39 cellular contexts compared by ENCODE assay signal in genomic region chr18:46547520-46547919, GRCh38.
"Had no signal": no experiment of that assay in that cellular context is flagged by ENCODE, and none has a peak within 500 bp of the region (broad histone marks: within the 10 kb centered on the region; RNA-seq: fewer than 3 reads in every experiment).

No MANE protein-coding gene starts in this region.

- H3K4me3 ChIP-seq: ascending aorta, cardiac muscle cell had no signal

- H3K4me3 Mint-ChIP-seq: activated CD4-positive, alpha-beta memory T cell treated with anti-CD3 and anti-CD28 coated beads, Interleukin-2, amount 10 ng/mL, durations not matched to agents 7 days and 5 days; activated CD4-positive, alpha-beta T cell treated with anti-CD3 and anti-CD28 coated beads for 36 hours; activated CD4-positive, alpha-beta T cell treated with anti-CD3 and anti-CD28 coated beads, Interleukin-2, amount 10 ng/mL, durations not matched to agents 7 days and 5 days; activated CD8-positive, alpha-beta memory T cell treated with anti-CD3 and anti-CD28 coated beads, Interleukin-2, amount 10 ng/mL, durations not matched to agents 7 days and 5 days; activated CD8-positive, alpha-beta T cell treated with anti-CD3 and anti-CD28 coated beads, Interleukin-2, amount 10 ng/mL, durations not matched to agents 7 days and 5 days; activated naive CD4-positive, alpha-beta T cell treated with anti-CD3 and anti-CD28 coated beads, Interleukin-2, amount 10 ng/mL, durations not matched to agents 7 days and 5 days; activated naive CD4-positive, alpha-beta T cell treated with anti-CD3 and anti-CD28 coated beads, Interleukin-2, amount 50 U/mL, for 24 hours; activated naive CD8-positive, alpha-beta T cell; activated naive CD8-positive, alpha-beta T cell treated with anti-CD3 and anti-CD28 coated beads, Interleukin-2, amount 10 ng/mL, durations not matched to agents 7 days and 5 days; activated naive CD8-positive, alpha-beta T cell treated with anti-CD3 and anti-CD28 coated beads, Interleukin-2, amount 50 U/mL, for 24 hours; activated T-cell treated with anti-CD3 and anti-CD28 coated beads, Interleukin-2, amount 50 U/mL, for 24 hours; brain; central memory CD8-positive, alpha-beta T cell; T-helper 1 cell treated with Interleukin-12 subunit alpha and Interleukin-12 subunit beta and Interleukin-4 antibody, amounts not matched to agents 30 μg/mL and 1 μg/mL, for 36 hours; T-helper 2 cell treated with Interferon-gamma antibody and Interleukin-4, amounts not matched to agents 5 μg/mL and 100 μg/mL, for 36 hours; WTC11 had no signal

- H3K27ac ChIP-seq: ascending aorta, cardiac muscle cell, WERI-Rb-1 had no signal

- H3K27ac Mint-ChIP-seq: activated CD4-positive, alpha-beta memory T cell treated with anti-CD3 and anti-CD28 coated beads, Interleukin-2, amount 10 ng/mL, durations not matched to agents 7 days and 5 days; activated CD4-positive, alpha-beta T cell treated with anti-CD3 and anti-CD28 coated beads for 36 hours; activated CD4-positive, alpha-beta T cell treated with anti-CD3 and anti-CD28 coated beads, Interleukin-2, amount 10 ng/mL, durations not matched to agents 7 days and 5 days; activated CD8-positive, alpha-beta memory T cell treated with anti-CD3 and anti-CD28 coated beads, Interleukin-2, amount 10 ng/mL, durations not matched to agents 7 days and 5 days; activated CD8-positive, alpha-beta T cell treated with anti-CD3 and anti-CD28 coated beads, Interleukin-2, amount 10 ng/mL, durations not matched to agents 7 days and 5 days; activated naive CD4-positive, alpha-beta T cell treated with anti-CD3 and anti-CD28 coated beads, Interleukin-2, amount 10 ng/mL, durations not matched to agents 7 days and 5 days; activated naive CD4-positive, alpha-beta T cell treated with anti-CD3 and anti-CD28 coated beads, Interleukin-2, amount 50 U/mL, for 24 hours; activated naive CD8-positive, alpha-beta T cell; activated naive CD8-positive, alpha-beta T cell treated with anti-CD3 and anti-CD28 coated beads, Interleukin-2, amount 10 ng/mL, durations not matched to agents 7 days and 5 days; activated naive CD8-positive, alpha-beta T cell treated with anti-CD3 and anti-CD28 coated beads, Interleukin-2, amount 50 U/mL, for 24 hours; activated T-cell treated with anti-CD3 and anti-CD28 coated beads, Interleukin-2, amount 50 U/mL, for 24 hours; activated T-helper 2 cell treated with anti-CD3 and anti-CD28 coated beads, Interferon-gamma antibody, Interleukin-2, Interleukin-4, amounts not matched to agents 10 μg/mL and 5 μg/mL and 100 μg/mL, durations not matched to agents 14 hours and 24 hours and 36 hours; brain; T-helper 1 cell treated with Interleukin-12 subunit alpha and Interleukin-12 subunit beta and Interleukin-4 antibody, amounts not matched to agents 30 μg/mL and 1 μg/mL, for 36 hours; T-helper 2 cell treated with Interferon-gamma antibody and Interleukin-4, amounts not matched to agents 5 μg/mL and 100 μg/mL, for 36 hours; WTC11 had no signal

- DNase-seq: activated CD4-positive, alpha-beta memory T cell treated with anti-CD3 and anti-CD28 coated beads, Interleukin-2, amount 10 ng/mL, durations not matched to agents 7 days and 5 days; activated CD4-positive, alpha-beta T cell treated with anti-CD3 and anti-CD28 coated beads for 1 hour; activated CD4-positive, alpha-beta T cell treated with anti-CD3 and anti-CD28 coated beads for 36 hours; activated CD4-positive, alpha-beta T cell treated with anti-CD3 and anti-CD28 coated beads for 48 hours; activated CD4-positive, alpha-beta T cell treated with anti-CD3 and anti-CD28 coated beads, Interleukin-2, amount 10 ng/mL, durations not matched to agents 7 days and 5 days; activated CD4-positive, alpha-beta T cell treated with anti-CD3 and anti-CD28 coated beads, Interleukin-2, amount 50 U/mL, for 48 hours; activated CD4-positive, CD25-positive, alpha-beta regulatory T cell; activated CD8-positive, alpha-beta memory T cell treated with anti-CD3 and anti-CD28 coated beads for 24 hours; activated CD8-positive, alpha-beta memory T cell treated with anti-CD3 and anti-CD28 coated beads, Interleukin-2, amount 10 ng/mL, durations not matched to agents 7 days and 5 days; activated CD8-positive, alpha-beta memory T cell treated with anti-CD3 and anti-CD28 coated beads, Interleukin-2, amount 50 U/mL, for 48 hours; activated CD8-positive, alpha-beta T cell treated with anti-CD3 and anti-CD28 coated beads, Interleukin-2, amount 10 ng/mL, durations not matched to agents 7 days and 5 days; activated effector memory CD4-positive, alpha-beta T cell treated with Interleukin-2 at 50 U/mL for 16 hours; activated gamma-delta T cell; activated naive CD4-positive, alpha-beta T cell treated with anti-CD3 and anti-CD28 coated beads, Interleukin-2, amount 10 ng/mL, durations not matched to agents 7 days and 5 days; activated naive CD4-positive, alpha-beta T cell treated with Interleukin-2 at 50 U/mL for 16 hours; activated naive CD8-positive, alpha-beta T cell treated with anti-CD3 and anti-CD28 coated beads, Interleukin-2, amount 10 ng/mL, durations not matched to agents 7 days and 5 days; activated naive CD8-positive, alpha-beta T cell treated with anti-CD3 and anti-CD28 coated beads, Interleukin-2, amount 50 U/mL, for 24 hours; activated T-cell treated with anti-CD3 and anti-CD28 coated beads, Interleukin-2, amount 50 U/mL, for 24 hours; activated T-cell treated with anti-CD3 and anti-CD28 coated beads, Interleukin-2, amount 50 U/mL, for 48 hours; amygdala; anterior cingulate cortex; caudate nucleus; cerebellar nuclear complex; T-helper 1 cell; T-helper 2 cell; T-helper 9 cell; WERI-Rb-1 had no signal

- H3K9me3 Mint-ChIP-seq: activated CD4-positive, alpha-beta memory T cell treated with anti-CD3 and anti-CD28 coated beads, Interleukin-2, amount 10 ng/mL, durations not matched to agents 7 days and 5 days; activated CD4-positive, alpha-beta T cell treated with anti-CD3 and anti-CD28 coated beads, Interleukin-2, amount 10 ng/mL, durations not matched to agents 7 days and 5 days; activated naive CD4-positive, alpha-beta T cell treated with anti-CD3 and anti-CD28 coated beads, Interleukin-2, amount 10 ng/mL, durations not matched to agents 7 days and 5 days; activated naive CD4-positive, alpha-beta T cell treated with anti-CD3 and anti-CD28 coated beads, Interleukin-2, amount 50 U/mL, for 24 hours; activated T-cell treated with anti-CD3 and anti-CD28 coated beads, Interleukin-2, amount 50 U/mL, for 24 hours; central memory CD8-positive, alpha-beta T cell; T-helper 1 cell treated with Interleukin-12 subunit alpha and Interleukin-12 subunit beta and Interleukin-4 antibody, amounts not matched to agents 30 μg/mL and 1 μg/mL, for 36 hours; T-helper 2 cell treated with Interferon-gamma antibody and Interleukin-4, amounts not matched to agents 5 μg/mL and 100 μg/mL, for 36 hours had no signal

- H3K9me3 ChIP-seq: ascending aorta had no signal

- H3K27me3 Mint-ChIP-seq: activated CD4-positive, alpha-beta memory T cell treated with anti-CD3 and anti-CD28 coated beads, Interleukin-2, amount 10 ng/mL, durations not matched to agents 7 days and 5 days had no signal

- ATAC-seq: activated CD4-positive, alpha-beta T cell treated with anti-CD3 and anti-CD28 coated beads for 36 hours; activated CD4-positive, CD25-positive, alpha-beta regulatory T cell treated with anti-CD3 and anti-CD28 coated beads, Interleukin-2, amount 50 U/mL, for 24 hours; activated CD8-positive, alpha-beta memory T cell treated with anti-CD3 and anti-CD28 coated beads, Interleukin-2, amount 10 ng/mL, durations not matched to agents 7 days and 5 days; activated CD8-positive, alpha-beta T cell treated with anti-CD3 and anti-CD28 coated beads, Interleukin-2, amount 10 ng/mL, durations not matched to agents 7 days and 5 days; activated naive CD8-positive, alpha-beta T cell treated with anti-CD3 and anti-CD28 coated beads, Interleukin-2, amount 50 U/mL, for 24 hours; WTC11 had no signal

- H3K4me1 ChIP-seq: ascending aorta had no signal

- H3K27me3 ChIP-seq: ascending aorta, cardiac muscle cell had no signal

- H3K36me3 Mint-ChIP-seq: activated CD8-positive, alpha-beta memory T cell treated with anti-CD3 and anti-CD28 coated beads, Interleukin-2, amount 10 ng/mL, durations not matched to agents 7 days and 5 days; activated naive CD4-positive, alpha-beta T cell treated with anti-CD3 and anti-CD28 coated beads, Interleukin-2, amount 10 ng/mL, durations not matched to agents 7 days and 5 days; activated naive CD4-positive, alpha-beta T cell treated with anti-CD3 and anti-CD28 coated beads, Interleukin-2, amount 50 U/mL, for 24 hours; activated naive CD8-positive, alpha-beta T cell; activated naive CD8-positive, alpha-beta T cell treated with anti-CD3 and anti-CD28 coated beads, Interleukin-2, amount 10 ng/mL, durations not matched to agents 7 days and 5 days; brain; WTC11 had no signal

- H3K4me1 Mint-ChIP-seq: activated CD4-positive, alpha-beta memory T cell treated with anti-CD3 and anti-CD28 coated beads, Interleukin-2, amount 10 ng/mL, durations not matched to agents 7 days and 5 days; activated CD4-positive, alpha-beta T cell treated with anti-CD3 and anti-CD28 coated beads for 36 hours; activated CD4-positive, alpha-beta T cell treated with anti-CD3 and anti-CD28 coated beads, Interleukin-2, amount 10 ng/mL, durations not matched to agents 7 days and 5 days; activated CD8-positive, alpha-beta memory T cell treated with anti-CD3 and anti-CD28 coated beads, Interleukin-2, amount 10 ng/mL, durations not matched to agents 7 days and 5 days; activated naive CD4-positive, alpha-beta T cell treated with anti-CD3 and anti-CD28 coated beads, Interleukin-2, amount 10 ng/mL, durations not matched to agents 7 days and 5 days; activated naive CD4-positive, alpha-beta T cell treated with anti-CD3 and anti-CD28 coated beads, Interleukin-2, amount 50 U/mL, for 24 hours; activated naive CD8-positive, alpha-beta T cell treated with anti-CD3 and anti-CD28 coated beads, Interleukin-2, amount 10 ng/mL, durations not matched to agents 7 days and 5 days; activated naive CD8-positive, alpha-beta T cell treated with anti-CD3 and anti-CD28 coated beads, Interleukin-2, amount 50 U/mL, for 24 hours; brain; central memory CD8-positive, alpha-beta T cell; WTC11 had no signal

- H3K36me3 ChIP-seq: ascending aorta, cardiac muscle cell, WERI-Rb-1 had no signal

- FAIRE-seq: bronchial epithelial cell had no signal
